ENCODE assay signal across 21 cellular contexts in the genomic region with DNA sequence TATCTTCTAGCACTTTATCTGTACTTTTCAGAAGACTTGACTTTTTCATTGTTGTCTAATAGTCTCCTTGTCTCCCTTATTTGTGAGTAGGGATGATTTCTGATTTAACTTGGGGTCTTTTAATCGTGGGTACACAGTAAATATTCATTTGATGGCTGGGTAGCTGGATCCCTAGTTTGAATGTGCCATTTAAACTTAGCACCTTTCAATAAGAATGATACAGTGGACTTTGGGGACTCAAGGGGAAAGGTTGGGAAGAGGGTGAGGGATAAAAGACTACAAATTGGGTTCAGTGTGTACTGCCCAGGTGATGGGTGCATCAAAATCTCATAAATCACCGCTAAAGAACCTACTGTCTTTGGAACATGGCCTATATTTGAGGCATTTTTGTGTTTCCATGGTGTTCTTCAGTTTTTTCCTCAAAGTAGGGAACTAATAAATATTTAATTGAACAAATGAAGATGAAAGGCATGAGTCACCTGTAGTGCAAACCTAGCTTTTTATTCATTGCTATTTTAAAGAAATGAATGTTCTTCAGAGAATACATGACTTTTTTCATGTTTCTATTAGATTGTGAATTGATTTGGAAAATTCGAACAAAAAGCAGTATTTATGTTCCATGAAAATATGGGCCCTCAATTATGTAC.
"Had no signal": no experiment of that assay in that cellular context is flagged by ENCODE, and none has a peak within 500 bp of the region (broad histone marks: within the 10 kb centered on the region; RNA-seq: fewer than 3 reads in every experiment).

No MANE protein-coding gene starts in this region.

- H3K27me3 ChIP-seq: MG63 had no signal

- DNase-seq: KBM-7; MG63; NCI-H1092 treated with DMSO at 0.1 percent for 48 hours; NCI-H1436; NCI-H187; NCI-H2029; NCI-H2081 treated with DMSO at 0.1 percent for 48 hours; NCI-H2171; NCI-H226; NCI-H446; NCI-H510A; NCI-H524 treated with DMSO at 0.1 percent for 48 hours; NCI-H69; NCI-H774; NK-92 treated with Interleukin-12 subunit alpha and Interleukin-12 subunit beta, amount 100 ng/mL, for 24 hours; PC-3; SHP77; SK-N-SH had no signal

- H3K4me3 Mint-ChIP-seq: IgD-negative memory B cell had no signal

- H3K27ac Mint-ChIP-seq: IgD-negative memory B cell had no signal

- H3K9me3 ChIP-seq: MG63, SK-N-SH had no signal

- H3K27me3 Mint-ChIP-seq: IgD-negative memory B cell had no signal

- H3K4me2 ChIP-seq: SK-N-SH had no signal

- H3K27ac ChIP-seq: RWPE1 had no signal

- ATAC-seq: Panc1, PC-3 had no signal

- H3K4me3 ChIP-seq: MG63 had no signal
